In the genomic region with DNA sequence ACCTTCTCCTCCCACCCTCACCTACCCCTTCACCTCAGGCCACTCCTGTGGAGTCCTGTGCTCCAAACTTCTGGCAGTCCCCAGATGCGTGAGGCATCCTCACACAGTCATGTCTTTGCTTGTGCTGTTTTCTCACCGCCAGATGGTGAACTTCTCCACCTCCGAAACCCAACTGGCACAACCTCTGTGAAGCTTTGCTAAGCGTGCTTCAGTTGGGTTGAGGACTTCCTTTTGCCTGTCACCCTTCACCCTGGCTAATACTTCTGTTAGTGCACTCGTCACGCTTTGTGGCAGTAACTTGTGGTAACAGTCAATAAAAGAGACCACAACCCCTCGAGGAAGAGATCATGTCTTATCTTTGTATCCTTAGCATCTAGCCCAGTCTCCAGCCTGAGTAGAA, we compare ENCODE assay signal across 10 cellular contexts. TPM values are rescaled to one million over a fixed set of nuclear protein-coding genes. Genes with fewer than 3 reads are reported as not detected.
A peak's percentile ranks its signal among the peaks of the same experiment; 100 is the strongest.
DNase-seq lines count a peak whose midpoint lies in the region; ATAC-seq and TF ChIP-seq lines count a peak whose summit lies in the region.
"Had no signal": no experiment of that assay in that cellular context is flagged by ENCODE, and none has a peak within 500 bp of the region (broad histone marks: within the 10 kb centered on the region; RNA-seq: fewer than 3 reads in every experiment).

No MANE protein-coding gene starts in this region.

- no peaks in the 10 kb centered on the region for H4K20me1 ChIP-seq in Karpas-422 (ENCODE audit: insufficient read depth, low read depth, low read length)

- no peak for ATAC-seq in left lobe of liver

- peak overlapping the region; percentile 39; the same call in 1 of the 2 replicates for H3K9ac ChIP-seq in Karpas-422 (ENCODE audit: low read length)

- no peak overlapping the region for H3K4me3 Mint-ChIP-seq in chondrocyte (ENCODE audit: unreplicated experiment)

- TF ChIP-seq CTCF in chondrocyte (IDR thresholded peaks at IDR 0.05): no peak

- H3K79me2 ChIP-seq in Karpas-422 (ENCODE audit: low read length): no peaks in the 10 kb centered on the region

- peak overlapping the region; percentile 6; the same call in 1 of the 2 replicates for H3K4me3 ChIP-seq in Karpas-422 (ENCODE audit: low read length)
- H3K4me3 ChIP-seq: thoracic aorta had no signal

- H3K9me3 ChIP-seq in Karpas-422 (ENCODE audit: low read length): no peaks in the 10 kb centered on the region
- H3K9me3 ChIP-seq: thoracic aorta had no signal

- H3K27me3 Mint-ChIP-seq in chondrocyte (ENCODE audit: low read depth): no peaks in the 10 kb centered on the region

- H3K36me3 ChIP-seq in Karpas-422 (ENCODE audit: insufficient read depth, low read length): no peaks in the 10 kb centered on the region

- peak overlapping the region; percentile 91 for H3K27ac ChIP-seq in Karpas-422 (ENCODE audit: low read length)
- H3K27ac ChIP-seq: thoracic aorta had no signal

- H3K36me3 Mint-ChIP-seq in chondrocyte (ENCODE audit: low read depth): peaks cover 9% of the 10 kb centered on the region

- no peaks in the 10 kb centered on the region for H3K27me3 ChIP-seq in Karpas-422 (ENCODE audit: low read length)

- H3K9me2 ChIP-seq in Karpas-422 (replicated peaks; ENCODE audit: insufficient read depth, low read length): no peaks in the 10 kb centered on the region

- no peaks in the 10 kb centered on the region for H3K4me1 Mint-ChIP-seq in chondrocyte (ENCODE audit: low read depth)

- DNase-seq in activated CD4-positive, CD25-positive, alpha-beta regulatory T cell treated with anti-CD3 and anti-CD28 coated beads, Interleukin-2, amount 50 U/mL, for 16 hours (ENCODE audit: low read depth, low spot score): peak; percentile 6
- DNase-seq in activated CD4-positive, CD25-positive, alpha-beta regulatory T cell treated with anti-CD3 and anti-CD28 coated beads, Interleukin-2, amount 50 U/mL, for 72 hours: no peak
- DNase-seq in Karpas-422 (peak; percentile 88), epidermal melanocyte (ENCODE audit: insufficient read length, low spot score) (no peak), left lobe of liver (ENCODE audit: low spot score) (no peak), chondrocyte (ENCODE audit: low spot score) (no peak)
- DNase-seq in activated CD8-positive, alpha-beta memory T cell treated with anti-CD3 and anti-CD28 coated beads, Interleukin-2, amount 50 U/mL, for 24 hours (ENCODE audit: extremely low read depth): peak; percentile 5
- DNase-seq in stimulated activated CD4-positive, alpha-beta T cell treated with anti-CD3 and anti-CD28 coated beads, TNF-alpha, amount 100 ng/mL, for 24 hours (ENCODE audit: low read depth in 3 of 3): peak in 2 of 3 experiments; percentile 6 to 10

- H3K27ac Mint-ChIP-seq in chondrocyte (ENCODE audit: unreplicated experiment): no peak overlapping the region

- H3K4me2 ChIP-seq in Karpas-422 (ENCODE audit: low read depth, low read length, poor library complexity, severe bottlenecking): peak overlapping the region; percentile 61

- no peak overlapping the region for H2AFZ ChIP-seq in Karpas-422 (ENCODE audit: low read length)

- H3K4me1 ChIP-seq in Karpas-422 (ENCODE audit: low read length): peaks cover 50% of the 10 kb centered on the region

- no peaks in the 10 kb centered on the region for H3K9me3 Mint-ChIP-seq in chondrocyte (ENCODE audit: low read depth)

RNA-seq across cellular contexts. Expression of a gene that starts 42.0 kb away (rescaled TPM):
- 0.43 and 0.45 TPM in 2 replicates for total RNA-seq in Karpas-422 (2014; rRNA removed; shearing (Covaris generic); ENCODE audit: low replicate concordance)
- total RNA-seq in left lobe of liver (0.13 TPM), chondrocyte (0.15 to 0.27 TPM (median 0.22 TPM) in 3 replicates)

RNA-seq across cellular contexts. Expression of a gene that starts 56.5 kb away (rescaled TPM):
- not detected in 2 replicates for total RNA-seq in Karpas-422 (2014; rRNA removed; shearing (Covaris generic); ENCODE audit: low replicate concordance)
- total RNA-seq in left lobe of liver (not detected), chondrocyte (not detected in 3 replicates)
- total RNA-seq: T-helper 1 cell treated with Interleukin-12 subunit alpha and Interleukin-12 subunit beta and Interleukin-4 antibody, amounts not matched to agents 30 ng/mL and 1 ng/mL, for 36 hours; thoracic aorta had no signal

Comparison
In these comparisons a context has a peak if more than half of its experiments do, and no peak if none do; other contexts are left out.
1. DNase-seq: peak in activated CD4-positive, CD25-positive, alpha-beta regulatory T cell treated with anti-CD3 and anti-CD28 coated beads, Interleukin-2, amount 50 U/mL, for 16 hours (single experiment), Karpas-422 (single experiment), activated CD8-positive, alpha-beta memory T cell treated with anti-CD3 and anti-CD28 coated beads, Interleukin-2, amount 50 U/mL, for 24 hours (single experiment) and stimulated activated CD4-positive, alpha-beta T cell treated with anti-CD3 and anti-CD28 coated beads, TNF-alpha, amount 100 ng/mL, for 24 hours (2 of 3); none in activated CD4-positive, CD25-positive, alpha-beta regulatory T cell treated with anti-CD3 and anti-CD28 coated beads, Interleukin-2, amount 50 U/mL, for 72 hours (single experiment), epidermal melanocyte (single experiment), left lobe of liver (single experiment) and chondrocyte (single experiment).